Comparison of ENCODE assay signal across 8 cellular contexts in the genomic region with DNA sequence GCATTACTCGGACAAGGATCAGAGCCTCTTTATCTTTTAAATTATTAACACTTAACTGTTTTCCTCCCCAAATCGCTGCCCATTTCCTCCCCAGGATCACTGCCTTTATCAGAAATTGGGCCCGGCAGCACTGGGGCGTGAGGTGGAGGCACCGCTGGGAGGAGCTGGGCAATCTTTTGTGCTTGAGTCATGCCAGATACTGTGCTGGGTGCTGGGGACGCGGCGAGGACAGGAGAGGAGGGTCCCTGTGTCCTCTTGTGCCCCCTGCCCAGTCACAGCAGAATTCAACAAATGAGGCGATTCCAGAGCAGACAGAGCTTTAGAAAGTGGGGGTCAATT.
DNase-seq lines count a peak whose midpoint lies in the region; ATAC-seq and TF ChIP-seq lines count a peak whose summit lies in the region.

No MANE protein-coding gene starts in this region.

- peaks cover 7% of the 10 kb centered on the region for H3K4me1 Mint-ChIP-seq in endothelial cell (ENCODE audit: unreplicated experiment)

- no peak for TF ChIP-seq CTCF in endothelial cell (IDR thresholded peaks at IDR 0.05; ENCODE audit: unreplicated experiment)

- peak overlapping the region; percentile 91 for H2AFZ ChIP-seq in ACC112 (ENCODE audit: low read length, unreplicated experiment)

- H3K9me3 Mint-ChIP-seq in endothelial cell (ENCODE audit: unreplicated experiment) = no peaks in the 10 kb centered on the region

- H3K79me2 ChIP-seq in ACC112 (ENCODE audit: control insufficient read depth, insufficient read depth, low read length, unreplicated experiment) = no peaks in the 10 kb centered on the region

- no peaks in the 10 kb centered on the region for H3K4me1 ChIP-seq in ACC112 (ENCODE audit: control insufficient read depth, insufficient read depth, low read length, unreplicated experiment)
- H3K4me1 ChIP-seq in mucosa of rectum (ENCODE audit: control insufficient read depth in 2 of 2, insufficient read depth in 2 of 2, low read length in 2 of 2) = peaks cover 0 to 3% of the 10 kb centered on the region in 2 donors

- peak overlapping the region; percentile 85 for H3K4me3 ChIP-seq in ACC112 (ENCODE audit: low read depth, low read length)
- H3K4me3 ChIP-seq in mucosa of rectum (ENCODE audit: low read length in 2 of 2) = peak overlapping the region; percentile 51 to 83

- no peak overlapping the region for H3K27ac Mint-ChIP-seq in endothelial cell (ENCODE audit: unreplicated experiment)

- DNase-seq in LHCN-M2 (ENCODE audit: low read depth) = peak; percentile 1
- no peak for DNase-seq in endothelial cell (ENCODE audit: low spot score)

- H3K36me3 ChIP-seq in ACC112 (ENCODE audit: insufficient read depth, low read length) (no peaks in the 10 kb centered on the region), mucosa of rectum (ENCODE audit: control insufficient read depth in 2 of 2, insufficient read depth in 2 of 2, low read length in 2 of 2) (no peaks in the 10 kb centered on the region)

- peaks cover 3% of the 10 kb centered on the region for H3K27me3 Mint-ChIP-seq in endothelial cell (ENCODE audit: unreplicated experiment)

- H3K4me3 Mint-ChIP-seq in endothelial cell (ENCODE audit: unreplicated experiment) = peak overlapping the region; percentile 37

- H3K9ac ChIP-seq in mucosa of rectum (ENCODE audit: low read depth in 1 of 2, low read length in 2 of 2) = peak overlapping the region in 1 of 2 donors; percentile 31

- H3K27me3 ChIP-seq in ACC112 (ENCODE audit: insufficient read depth, low read length) (no peaks in the 10 kb centered on the region), mucosa of rectum (ENCODE audit: control insufficient read depth in 2 of 2, insufficient read depth in 2 of 2, low read length in 2 of 2) (no peaks in the 10 kb centered on the region)

- H3K36me3 Mint-ChIP-seq in endothelial cell (ENCODE audit: low read depth, unreplicated experiment) = peaks cover 4% of the 10 kb centered on the region

- no peak for ATAC-seq in GM21737 (IDR thresholded peaks at IDR 0.05; ENCODE audit: unreplicated experiment)
- no peak for ATAC-seq in HG03045 (IDR thresholded peaks at IDR 0.05; ENCODE audit: unreplicated experiment)
- no peak for ATAC-seq in HG03469 (IDR thresholded peaks at IDR 0.05; ENCODE audit: unreplicated experiment)
- ATAC-seq in HG03196 (IDR thresholded peaks at IDR 0.05; ENCODE audit: unreplicated experiment) = no peak

- H3K9me3 ChIP-seq in mucosa of rectum (ENCODE audit: control insufficient read depth in 2 of 2, low read length in 2 of 2) = no peaks in the 10 kb centered on the region

- H3K27ac ChIP-seq in ACC112 (ENCODE audit: low read depth, low read length) = no peak overlapping the region
- H3K27ac ChIP-seq in mucosa of rectum (ENCODE audit: low read depth in 2 of 2, low read length in 2 of 2) = peak overlapping the region; percentile 33 to 61
